Comparison of ENCODE assay signal across 15 cellular contexts in the genomic region with DNA sequence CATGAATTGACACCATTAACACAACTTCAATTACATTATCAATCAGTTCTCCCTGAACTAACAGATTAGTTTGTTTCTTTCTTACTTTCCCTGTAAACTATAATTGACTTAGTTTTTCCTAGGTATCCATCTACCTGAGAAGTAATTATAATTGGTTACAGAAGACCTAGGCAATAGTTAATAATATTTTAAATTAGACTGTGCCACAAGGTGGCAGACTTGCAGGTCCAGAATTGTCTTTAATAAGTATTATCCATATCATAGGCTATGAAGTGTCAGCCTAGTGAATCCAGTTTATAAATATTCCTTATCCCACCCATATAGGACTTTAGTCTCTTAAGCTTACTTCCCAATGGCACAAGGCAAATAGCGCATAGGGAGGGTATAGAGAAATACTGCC. TPM values are rescaled to one million over a fixed set of nuclear protein-coding genes. Genes with fewer than 3 reads are reported as not detected.
DNase-seq lines count a peak whose midpoint lies in the region; FAIRE-seq and TF ChIP-seq lines count a peak whose summit lies in the region.
"Had no signal": no experiment of that assay in that cellular context is flagged by ENCODE, and none has a peak within 500 bp of the region (broad histone marks: within the 10 kb centered on the region; RNA-seq: fewer than 3 reads in every experiment).

No MANE protein-coding gene starts in this region.

- H3K4me1 Mint-ChIP-seq in astrocyte (ENCODE audit: low read depth, unreplicated experiment): no peaks in the 10 kb centered on the region
- no peaks in the 10 kb centered on the region for H3K4me1 Mint-ChIP-seq in activated T-helper 2 cell treated with anti-CD3 and anti-CD28 coated beads, Interferon-gamma antibody, Interleukin-2, Interleukin-4, amounts not matched to agents 10 μg/mL and 5 μg/mL and 100 μg/mL, durations not matched to agents 14 hours and 24 hours and 36 hours (ENCODE audit: low read depth)
- no peaks in the 10 kb centered on the region for H3K4me1 Mint-ChIP-seq in activated CD4-positive, alpha-beta memory T cell treated with anti-CD3 and anti-CD28 coated beads for 36 hours (ENCODE audit: low read depth)
- H3K4me1 Mint-ChIP-seq: nephron progenitor cell had no signal

- intact Hi-C loops in activated T-helper 2 cell treated with anti-CD3 and anti-CD28 coated beads, Interferon-gamma antibody, Interleukin-2, Interleukin-4, amounts not matched to agents 10 μg/mL and 5 μg/mL and 100 μg/mL, durations not matched to agents 14 hours and 24 hours and 36 hours (cut with micrococcal nuclease): no loop called here
- intact Hi-C loops in activated CD4-positive, alpha-beta memory T cell treated with anti-CD3 and anti-CD28 coated beads for 36 hours (cut with micrococcal nuclease): no loop called here

- TF ChIP-seq CTCF in BE2C (IDR thresholded peaks at IDR 0.05; ENCODE audit: low read depth, low read length) (peak; percentile 40), astrocyte (IDR thresholded peaks at IDR 0.05; ENCODE audit: insufficient read depth, low read depth, low read length) (peak; percentile 20)

- CTCF ChIA-PET in activated CD4-positive, alpha-beta memory T cell treated with anti-CD3 and anti-CD28 coated beads for 36 hours (lab: Charles Lee): no interaction called here

- H3K9me3 ChIP-seq in BE2C: no peaks in the 10 kb centered on the region
- H3K9me3 ChIP-seq in astrocyte (ENCODE audit: insufficient read depth, low read depth, low read length): no peaks in the 10 kb centered on the region
- H3K9me3 ChIP-seq: Peyer's patch, testis had no signal

- no peak overlapping the region for H2AFZ ChIP-seq in astrocyte (ENCODE audit: low read depth, low read length)

- peak; percentile 93 for FAIRE-seq in astrocyte (lab: Jason Lieb, UNC)

- POLR2A ChIA-PET in activated CD4-positive, alpha-beta memory T cell treated with anti-CD3 and anti-CD28 coated beads for 36 hours (lab: Charles Lee): no interaction called here

- H3K36me3 ChIP-seq in BE2C (no peaks in the 10 kb centered on the region), astrocyte (ENCODE audit: insufficient read depth, low read length) (no peaks in the 10 kb centered on the region)
- H3K36me3 ChIP-seq: Peyer's patch had no signal

- no peak overlapping the region for H3K4me3 Mint-ChIP-seq in astrocyte (ENCODE audit: unreplicated experiment)
- no peak overlapping the region for H3K4me3 Mint-ChIP-seq in activated T-helper 2 cell treated with anti-CD3 and anti-CD28 coated beads, Interferon-gamma antibody, Interleukin-2, Interleukin-4, amounts not matched to agents 10 μg/mL and 5 μg/mL and 100 μg/mL, durations not matched to agents 14 hours and 24 hours and 36 hours (ENCODE audit: low read depth)
- no peak overlapping the region for H3K4me3 Mint-ChIP-seq in activated CD4-positive, alpha-beta memory T cell treated with anti-CD3 and anti-CD28 coated beads for 36 hours
- H3K4me3 Mint-ChIP-seq: nephron progenitor cell, WTC11 had no signal

- H4K20me1 ChIP-seq in astrocyte (ENCODE audit: insufficient read depth, low read length): no peaks in the 10 kb centered on the region

- H3K4me2 ChIP-seq in astrocyte (ENCODE audit: low read length): no peak overlapping the region

- H3K4me1 ChIP-seq in BE2C (no peaks in the 10 kb centered on the region), astrocyte (ENCODE audit: insufficient read depth, low read length) (no peaks in the 10 kb centered on the region)
- H3K4me1 ChIP-seq: Peyer's patch, testis had no signal

- H3K27ac ChIP-seq in astrocyte (ENCODE audit: low read depth, low read length): no peak overlapping the region
- H3K27ac ChIP-seq: Peyer's patch, testis had no signal

- no peak overlapping the region for H3K27ac Mint-ChIP-seq in astrocyte (ENCODE audit: unreplicated experiment)
- H3K27ac Mint-ChIP-seq in activated T-helper 2 cell treated with anti-CD3 and anti-CD28 coated beads, Interferon-gamma antibody, Interleukin-2, Interleukin-4, amounts not matched to agents 10 μg/mL and 5 μg/mL and 100 μg/mL, durations not matched to agents 14 hours and 24 hours and 36 hours: no peak overlapping the region
- no peak overlapping the region for H3K27ac Mint-ChIP-seq in activated CD4-positive, alpha-beta memory T cell treated with anti-CD3 and anti-CD28 coated beads for 36 hours
- H3K27ac Mint-ChIP-seq: nephron progenitor cell, WTC11 had no signal

- no peaks in the 10 kb centered on the region for H3K36me3 Mint-ChIP-seq in astrocyte (ENCODE audit: low read depth, unreplicated experiment)
- H3K36me3 Mint-ChIP-seq in activated T-helper 2 cell treated with anti-CD3 and anti-CD28 coated beads, Interferon-gamma antibody, Interleukin-2, Interleukin-4, amounts not matched to agents 10 μg/mL and 5 μg/mL and 100 μg/mL, durations not matched to agents 14 hours and 24 hours and 36 hours (ENCODE audit: low read depth): no peaks in the 10 kb centered on the region
- no peaks in the 10 kb centered on the region for H3K36me3 Mint-ChIP-seq in activated CD4-positive, alpha-beta memory T cell treated with anti-CD3 and anti-CD28 coated beads for 36 hours
- H3K36me3 Mint-ChIP-seq: WTC11 had no signal

- no peaks in the 10 kb centered on the region for H3K79me2 ChIP-seq in astrocyte (ENCODE audit: insufficient read depth, low read length)

- H3K9me3 Mint-ChIP-seq in astrocyte (ENCODE audit: unreplicated experiment): no peaks in the 10 kb centered on the region
- peaks cover 4% of the 10 kb centered on the region for H3K9me3 Mint-ChIP-seq in activated T-helper 2 cell treated with anti-CD3 and anti-CD28 coated beads, Interferon-gamma antibody, Interleukin-2, Interleukin-4, amounts not matched to agents 10 μg/mL and 5 μg/mL and 100 μg/mL, durations not matched to agents 14 hours and 24 hours and 36 hours
- H3K9me3 Mint-ChIP-seq in activated CD4-positive, alpha-beta memory T cell treated with anti-CD3 and anti-CD28 coated beads for 36 hours: peaks cover 3% of the 10 kb centered on the region

- H3K27me3 ChIP-seq in BE2C (no peaks in the 10 kb centered on the region), astrocyte (ENCODE audit: insufficient read depth, low read length) (no peaks in the 10 kb centered on the region)
- H3K27me3 ChIP-seq: Peyer's patch, testis had no signal

- DNase-seq in BE2C (no peak), HT-29 (ENCODE audit: low spot score) (peak; percentile 59), astrocyte (ENCODE audit: low read depth) (no peak), left kidney (ENCODE audit: low read depth, low spot score) (peak; percentile 1), MV-4-11 (lab: John Stamatoyannopoulos, UW) (no peak)
- DNase-seq in activated T-helper 2 cell treated with anti-CD3 and anti-CD28 coated beads, Interferon-gamma antibody, Interleukin-2, Interleukin-4, amounts not matched to agents 10 μg/mL and 5 μg/mL and 100 μg/mL, durations not matched to agents 14 hours and 24 hours and 36 hours (ENCODE audit: low spot score): no peak
- no peak for DNase-seq in activated CD4-positive, alpha-beta memory T cell treated with anti-CD3 and anti-CD28 coated beads for 36 hours
- DNase-seq in activated effector memory CD4-positive, alpha-beta T cell treated with Interleukin-2 at 50 U/mL for 16 hours: no peak
- DNase-seq: DMS153; effector memory CD4-positive, alpha-beta T cell; NCI-H1048; nephron progenitor cell; Peyer's patch; testis had no signal

- no peak overlapping the region for H3K4me3 ChIP-seq in BE2C (ENCODE audit: low read depth, low read length)
- no peak overlapping the region for H3K4me3 ChIP-seq in astrocyte (ENCODE audit: insufficient read depth, low read depth, low read length)
- H3K4me3 ChIP-seq: Peyer's patch, testis had no signal

- H3K9ac ChIP-seq in astrocyte (ENCODE audit: low read length): no peak overlapping the region

- no peaks in the 10 kb centered on the region for H3K27me3 Mint-ChIP-seq in astrocyte (ENCODE audit: low read depth, unreplicated experiment)
- H3K27me3 Mint-ChIP-seq in activated T-helper 2 cell treated with anti-CD3 and anti-CD28 coated beads, Interferon-gamma antibody, Interleukin-2, Interleukin-4, amounts not matched to agents 10 μg/mL and 5 μg/mL and 100 μg/mL, durations not matched to agents 14 hours and 24 hours and 36 hours (ENCODE audit: low read depth): no peaks in the 10 kb centered on the region
- H3K27me3 Mint-ChIP-seq in activated CD4-positive, alpha-beta memory T cell treated with anti-CD3 and anti-CD28 coated beads for 36 hours: no peaks in the 10 kb centered on the region

RNA-seq across cellular contexts. Expression of a gene that starts 48.9 kb away (rescaled TPM):
- polyA plus RNA-seq in BE2C (2012; ENCODE audit: insufficient read depth, insufficient read length, low read depth): not detected
- total RNA-seq in HT-29 (2014; rRNA removed; shearing (Covaris generic)): not detected in 2 replicates
- not detected in 2 replicates for total RNA-seq in astrocyte
- total RNA-seq in activated T-helper 2 cell treated with anti-CD3 and anti-CD28 coated beads, Interferon-gamma antibody, Interleukin-2, Interleukin-4, amounts not matched to agents 10 μg/mL and 5 μg/mL and 100 μg/mL, durations not matched to agents 14 hours and 24 hours and 36 hours: not detected in 2 replicates
- total RNA-seq in activated CD4-positive, alpha-beta memory T cell treated with anti-CD3 and anti-CD28 coated beads for 36 hours: not detected
- total RNA-seq: Peyer's patch, WTC11 had no signal

Comparison
In these comparisons a context has a peak if more than half of its experiments do, and no peak if none do; other contexts are left out.
1. DNase-seq: peak in HT-29 (single experiment) and left kidney (single experiment); none in BE2C (single experiment), astrocyte (single experiment), activated T-helper 2 cell treated with anti-CD3 and anti-CD28 coated beads, Interferon-gamma antibody, Interleukin-2, Interleukin-4, amounts not matched to agents 10 μg/mL and 5 μg/mL and 100 μg/mL, durations not matched to agents 14 hours and 24 hours and 36 hours (single experiment), activated CD4-positive, alpha-beta memory T cell treated with anti-CD3 and anti-CD28 coated beads for 36 hours (single experiment), activated effector memory CD4-positive, alpha-beta T cell treated with Interleukin-2 at 50 U/mL for 16 hours (single experiment) and MV-4-11 (single experiment).